35 cellular contexts compared by ENCODE assay signal in genomic region chr4:20158195-20158594, GRCh38.
"Had no signal": no experiment of that assay in that cellular context is flagged by ENCODE, and none has a peak within 500 bp of the region (broad histone marks: within the 10 kb centered on the region; RNA-seq: fewer than 3 reads in every experiment).

No MANE protein-coding gene starts in this region.

- DNase-seq: Karpas-422, Kasumi-1, KBM-7, KG1, MG63, MM.1S, MV-4-11, NCI-H1048, NCI-H1092, NCI-H1092 treated with DMSO at 0.1 percent for 48 hours, NCI-H1105, NCI-H1105 treated with DMSO at 0.1 percent for 48 hours, NCI-H1417, NCI-H1417 treated with DMSO at 0.1 percent for 48 hours, NCI-H1436, NCI-H1436 treated with DMSO at 0.1 percent for 48 hours, NCI-H146, NCI-H1694, NCI-H1694 treated with DMSO at 0.1 percent for 48 hours, NCI-H187, NCI-H187 treated with DMSO at 0.1 percent for 48 hours, NCI-H1930, NCI-H2029, NCI-H2029 treated with DMSO at 0.1 percent for 48 hours, NCI-H2081, NCI-H2081 treated with DMSO at 0.1 percent for 48 hours, NCI-H2107, NCI-H2171, NCI-H2171 treated with DMSO at 0.1 percent for 48 hours, NCI-H2227 treated with DMSO at 0.1 percent for 48 hours, NCI-H226, NCI-H345, NCI-H446, NCI-H446 treated with DMSO at 0.1 percent for 48 hours had no signal

- H3K27me3 ChIP-seq: MG63 had no signal

- H3K36me3 ChIP-seq: MG63 had no signal

- H3K9ac ChIP-seq: KMS-11 had no signal

- H3K9me3 ChIP-seq: MG63 had no signal

- H3K4me3 ChIP-seq: MG63 had no signal

- H3K27ac ChIP-seq: KMS-11 had no signal

- H3K4me2 ChIP-seq: KMS-11 had no signal
